In genomic region chr20:44593721-44594120, GRCh38 we compare ENCODE assay signal across 16 cellular contexts. TPM values are rescaled to one million over a fixed set of nuclear protein-coding genes. Genes with fewer than 3 reads are reported as not detected.
A peak's percentile ranks its signal among the peaks of the same experiment; 100 is the strongest.
DNase-seq lines count a peak whose midpoint lies in the region; ATAC-seq and TF ChIP-seq lines count a peak whose summit lies in the region.
"Had no signal": no experiment of that assay in that cellular context is flagged by ENCODE, and none has a peak within 500 bp of the region (broad histone marks: within the 10 kb centered on the region; RNA-seq: fewer than 3 reads in every experiment).

No MANE protein-coding gene starts in this region.

- H3K4me3 ChIP-seq in IMR-90 (ENCODE audit: insufficient read depth, low read depth, low read length) (no peak overlapping the region), OCI-LY3 (ENCODE audit: low read length) (peak overlapping the region; percentile 21; the same call in 1 of the 2 replicates), esophagus squamous epithelium (no peak overlapping the region), stomach (no peak overlapping the region)
- H3K4me3 ChIP-seq: GM23338 had no signal

- intact Hi-C loops in IMR-90 (cut with micrococcal nuclease) (no loop called here), esophagus squamous epithelium (cut with DNase I) (no loop called here), stomach (cut with DNase I; ENCODE audit: low total_unique reads) (loop anchor here (10.0 kb wide), 1 partner anchor 49 kb away; no protein-coding TSS in a partner anchor)
- intact Hi-C loops in activated CD8-positive, alpha-beta T cell treated with anti-CD3 and anti-CD28 coated beads for 36 hours (cut with micrococcal nuclease), result no loop called here

- H2AK5ac ChIP-seq in IMR-90 (ENCODE audit: low read depth, low read length), result no peak overlapping the region

- no peak overlapping the region for H4K5ac ChIP-seq in IMR-90 (ENCODE audit: low read depth, low read length)

- H3K4me2 ChIP-seq in IMR-90 (ENCODE audit: low read depth, low read length) (no peak overlapping the region; the same call in 1 of the 2 replicates), OCI-LY3 (ENCODE audit: low read length) (peak overlapping the region; percentile 52)
- H3K4me2 ChIP-seq: GM23338 had no signal

- no peak overlapping the region for H3K27ac Mint-ChIP-seq in activated CD8-positive, alpha-beta T cell treated with anti-CD3 and anti-CD28 coated beads for 36 hours
- H3K27ac Mint-ChIP-seq: activated naive CD8-positive, alpha-beta T cell; GM23338; immature natural killer cell; natural killer cell had no signal

- no peak overlapping the region for H4K8ac ChIP-seq in IMR-90 (ENCODE audit: low read depth in 2 of 2, low read length in 2 of 2)

- no peak overlapping the region for H3K4ac ChIP-seq in IMR-90 (ENCODE audit: low read depth, low read length)

- no peak overlapping the region for H2BK15ac ChIP-seq in IMR-90 (ENCODE audit: low read depth, low read length)

- H4K91ac ChIP-seq in IMR-90 (ENCODE audit: insufficient read depth, low read depth, low read length), result no peak overlapping the region

- no peak overlapping the region for H2BK20ac ChIP-seq in IMR-90 (ENCODE audit: low read depth, low read length)

- H2AFZ ChIP-seq in IMR-90 (replicated peaks; ENCODE audit: low read length, poor library complexity), result no peak overlapping the region
- H2AFZ ChIP-seq in OCI-LY3 (ENCODE audit: low read depth, low read length), result no peak overlapping the region
- H2AFZ ChIP-seq: GM23338 had no signal

- no peaks in the 10 kb centered on the region for H3K27me3 ChIP-seq in IMR-90 (ENCODE audit: control insufficient read depth, insufficient read depth, low read length)
- no peaks in the 10 kb centered on the region for H3K27me3 ChIP-seq in OCI-LY3 (ENCODE audit: low read depth, low read length)
- H3K27me3 ChIP-seq in esophagus squamous epithelium, result no peaks in the 10 kb centered on the region
- no peaks in the 10 kb centered on the region for H3K27me3 ChIP-seq in stomach
- H3K27me3 ChIP-seq: brain microvascular endothelial cell had no signal

- no peak overlapping the region for H3K4me3 Mint-ChIP-seq in activated CD8-positive, alpha-beta T cell treated with anti-CD3 and anti-CD28 coated beads for 36 hours
- H3K4me3 Mint-ChIP-seq: activated naive CD8-positive, alpha-beta T cell; GM23338; immature natural killer cell; natural killer cell had no signal

- H3K36me3 Mint-ChIP-seq in activated CD8-positive, alpha-beta T cell treated with anti-CD3 and anti-CD28 coated beads for 36 hours (ENCODE audit: low read depth), result no peaks in the 10 kb centered on the region
- H3K36me3 Mint-ChIP-seq: activated naive CD8-positive, alpha-beta T cell; immature natural killer cell; natural killer cell had no signal

- H3K36me3 ChIP-seq in IMR-90 (ENCODE audit: control insufficient read depth, insufficient read depth, low read length) (peaks cover 20% of the 10 kb centered on the region), OCI-LY3 (replicated peaks; ENCODE audit: low read depth, low read length) (peaks cover 88% of the 10 kb centered on the region), esophagus squamous epithelium (peaks cover 0 to 24% (median 0%) of the 10 kb centered on the region in 3 donors), stomach (peaks cover 10 to 30% (median 28%) of the 10 kb centered on the region in 4 donors)
- H3K36me3 ChIP-seq: brain microvascular endothelial cell had no signal

- no peak for ATAC-seq in IMR-90 (ENCODE audit: low read depth)
- ATAC-seq in activated CD8-positive, alpha-beta T cell treated with anti-CD3 and anti-CD28 coated beads for 36 hours, result no peak
- ATAC-seq: GM23338, natural killer cell had no signal

- H3K9me3 ChIP-seq in IMR-90 (ENCODE audit: control insufficient read depth, insufficient read depth, low read length), result no peaks in the 10 kb centered on the region
- H3K9me3 ChIP-seq in OCI-LY3 (ENCODE audit: insufficient read depth, low read length), result 0 out of 2 replicates have a peak, but pooled peaks cover under 1% of the 10 kb centered on the region
- H3K9me3 ChIP-seq in esophagus squamous epithelium, result no peaks in the 10 kb centered on the region
- H3K9me3 ChIP-seq in stomach, result no peaks in the 10 kb centered on the region

- H3K9ac ChIP-seq in IMR-90 (ENCODE audit: low read depth, low read length) (no peak overlapping the region), OCI-LY3 (ENCODE audit: low read length) (peak overlapping the region; percentile 15; the same call in 1 of the 2 replicates)

- H3K23ac ChIP-seq in IMR-90 (ENCODE audit: low read depth, low read length), result no peak overlapping the region

- no peak overlapping the region for H2BK5ac ChIP-seq in IMR-90 (ENCODE audit: low read depth, low read length, poor library complexity, severe bottlenecking)

- no peak overlapping the region for H3K18ac ChIP-seq in IMR-90 (ENCODE audit: low read depth, low read length)

- CTCF ChIA-PET in IMR-90 (lab: Yijun Ruan, JAX), result interaction anchor here (0.7 to 1.2 kb wide), 2 partner anchors 10 to 102 kb away, joined by 3 read pairs; no protein-coding TSS in a partner anchor
- CTCF ChIA-PET in activated CD8-positive, alpha-beta T cell treated with anti-CD3 and anti-CD28 coated beads for 36 hours (lab: Charles Lee), result interaction anchor here (1.0 to 2.3 kb wide), 6 partner anchors 10 to 283 kb away, joined by 3 to 18 read pairs (median 5); partner anchors contain the start of gene FITM2

- TF ChIP-seq POLR2A in IMR-90 (IDR thresholded peaks at IDR 0.05; ENCODE audit: low read depth, low read length) (no peak), esophagus squamous epithelium (IDR thresholded peaks at IDR 0.05) (no peak), stomach (IDR thresholded peaks at IDR 0.05) (no peak)

- no peak overlapping the region for H3K56ac ChIP-seq in IMR-90 (ENCODE audit: extremely low read depth, insufficient read depth, low read length)

- peaks cover 7% of the 10 kb centered on the region for H3K4me1 Mint-ChIP-seq in activated CD8-positive, alpha-beta T cell treated with anti-CD3 and anti-CD28 coated beads for 36 hours (ENCODE audit: low read depth)

- peaks cover 100% of the 10 kb centered on the region for H3K79me2 ChIP-seq in OCI-LY3 (ENCODE audit: low read length)

- no peaks in the 10 kb centered on the region for H3K9me3 Mint-ChIP-seq in activated CD8-positive, alpha-beta T cell treated with anti-CD3 and anti-CD28 coated beads for 36 hours
- H3K9me3 Mint-ChIP-seq: GM23338, immature natural killer cell, natural killer cell had no signal

- H3K27me3 Mint-ChIP-seq in activated CD8-positive, alpha-beta T cell treated with anti-CD3 and anti-CD28 coated beads for 36 hours, result no peaks in the 10 kb centered on the region
- H3K27me3 Mint-ChIP-seq: activated naive CD8-positive, alpha-beta T cell had no signal

- H3K4me1 ChIP-seq in IMR-90 (ENCODE audit: control insufficient read depth, insufficient read depth, low read length) (peaks cover 20% of the 10 kb centered on the region), OCI-LY3 (ENCODE audit: low read length) (peaks cover 94% of the 10 kb centered on the region), esophagus squamous epithelium (peaks cover 0 to 56% (median 32%) of the 10 kb centered on the region in 3 donors), stomach (peaks cover 15 to 59% (median 44%) of the 10 kb centered on the region in 4 donors)

- dilution Hi-C loops in IMR-90 (cut with HindIII; ENCODE audit: low sequenced_read_pairs, unreplicated experiment), result no loop called here

- no peak overlapping the region for H3K14ac ChIP-seq in IMR-90 (replicated peaks; ENCODE audit: low read depth, low read length)

- no peak overlapping the region for H2AK9ac ChIP-seq in IMR-90 (replicated peaks; ENCODE audit: low read depth, low read length, poor library complexity)

- POLR2A ChIA-PET in IMR-90 (lab: Charles Lee; ENCODE audit: unreplicated experiment), result no interaction called here
- POLR2A ChIA-PET in activated CD8-positive, alpha-beta T cell treated with anti-CD3 and anti-CD28 coated beads for 36 hours (lab: Charles Lee), result no interaction called here

- H3K9me1 ChIP-seq in IMR-90 (ENCODE audit: insufficient read depth, low read length), result peaks cover 24% of the 10 kb centered on the region; the same call in 1 of the 2 replicates

- in situ Hi-C loops in IMR-90 (cut with MboI; ENCODE audit: low sequenced_read_pairs) (no loop called here), G401 (cut with HindIII; ENCODE audit: low sequenced_read_pairs) (loop anchor here (5.0 kb wide), 1 partner anchor 56 kb away; no protein-coding TSS in a partner anchor)

- no peaks in the 10 kb centered on the region for H4K20me1 ChIP-seq in IMR-90 (ENCODE audit: insufficient read depth, low read length)
- H4K20me1 ChIP-seq in OCI-LY3 (ENCODE audit: insufficient read depth, low read length), result peaks cover 97% of the 10 kb centered on the region

- no peak overlapping the region for H2BK120ac ChIP-seq in IMR-90 (ENCODE audit: low read depth, low read length)

- no CpG with 5 or more reads among the region's 2 CpGs for WGBS in IMR-90 (ENCODE audit: extremely low coverage in 2 of 2, insufficient read length in 1 of 2), 2 experiments
- 52 to 67% methylated on average over 2 of the region's 2 CpGs for WGBS in esophagus squamous epithelium, 2 donors
- 68 to 90% (median 79%) methylated on average over 2 of the region's 2 CpGs for WGBS in stomach, 5 donors

- DNase-seq in IMR-90 (no peak), esophagus squamous epithelium (lab: John Stamatoyannopoulos, UW) (no peak), stomach (no peak), G401 (ENCODE audit: low spot score) (no peak), NCI-H2029 treated with DMSO at 0.1 percent for 48 hours (lab: John Stamatoyannopoulos, UW) (no peak)
- DNase-seq in activated CD8-positive, alpha-beta T cell treated with anti-CD3 and anti-CD28 coated beads for 36 hours, result no peak
- DNase-seq: activated CD4-positive, CD25-positive, alpha-beta regulatory T cell; brain microvascular endothelial cell; immature natural killer cell; natural killer cell; NCI-H1048; NCI-H524 treated with DMSO at 0.1 percent for 48 hours had no signal

- H3K27ac ChIP-seq in IMR-90 (ENCODE audit: insufficient read depth, low read length), result no peak overlapping the region
- H3K27ac ChIP-seq in OCI-LY3 (ENCODE audit: low read length), result peak overlapping the region; percentile 63
- peak overlapping the region in 3 of 4 donors; percentile 23 to 66 (median 57) for H3K27ac ChIP-seq in esophagus squamous epithelium
- peak overlapping the region in 4 of 5 donors; percentile 11 to 60 (median 28) for H3K27ac ChIP-seq in stomach
- H3K27ac ChIP-seq: brain microvascular endothelial cell, epithelial cell of prostate had no signal

- TF ChIP-seq CTCF in IMR-90 (conservative IDR thresholded peaks at IDR 0.05; ENCODE audit: low read depth, low read length) (no peak), OCI-LY3 (IDR thresholded peaks at IDR 0.05; ENCODE audit: low read depth, low read length) (no peak), esophagus squamous epithelium (IDR thresholded peaks at IDR 0.05) (no peak), stomach (IDR thresholded peaks at IDR 0.05) (no peak)
- no peak for TF ChIP-seq CTCF in activated CD8-positive, alpha-beta T cell treated with anti-CD3 and anti-CD28 coated beads for 36 hours (IDR thresholded peaks at IDR 0.05)

- H3K79me1 ChIP-seq in IMR-90 (ENCODE audit: low read depth in 1 of 2, low read length in 2 of 2), result peaks cover 10 to 60% of the 10 kb centered on the region in 2 experiments; a peak in 3 of 4 replicates

- TF ChIP-seq EP300 in stomach (IDR thresholded peaks at IDR 0.05), result no peak

- BruUV-seq in IMR-90 (replicated peaks; lab: Mats Ljungman, UMichigan), result TSS peak; percentile 24

- no peak for TF ChIP-seq RAD21 in IMR-90 (IDR thresholded peaks at IDR 0.05; ENCODE audit: low read length)

RNA-seq across cellular contexts. Expression of gene PKIG, which starts 11.3 kb away (rescaled TPM):
- total RNA-seq in IMR-90 (2012; rRNA removed) (69.4 and 78.3 TPM in 2 replicates), esophagus squamous epithelium (10 to 100 TPM; 11.0 to 80.1 (median 19.4) TPM), stomach (100 to 1,000 TPM in 1 of 5 donors, 10 to 100 TPM in 4; 17.4 to 113 (median 41.7) TPM)
- polyA plus RNA-seq in IMR-90 (2012; rRNA removed) (89.6 and 91.2 TPM in 2 replicates), stomach (100 to 1,000 TPM in 1 of 3 donors, 10 to 100 TPM in 2; 52.0 to 124 (median 86.9) TPM)
- 107 and 152 TPM in 2 replicates for polyA plus RNA-seq in IMR-90 (2012; cell fraction: cytosol; rRNA removed)
- polyA plus RNA-seq in IMR-90 (2012; cell fraction: nucleus; rRNA removed; ENCODE audit: low replicate concordance), result 30.7 and 43.9 TPM in 2 replicates
- 37.1 and 69.0 TPM in 2 replicates for total RNA-seq in G401 (2014; rRNA removed; shearing (Covaris generic))
- total RNA-seq in activated CD8-positive, alpha-beta T cell treated with anti-CD3 and anti-CD28 coated beads for 36 hours, result 1 to 10 TPM; 4.8 TPM

RNA-seq across cellular contexts. Expression of gene ADA, which starts 57.8 kb away (rescaled TPM):
- total RNA-seq in IMR-90 (2012; rRNA removed), result 6.9 and 8.1 TPM in 2 replicates
- polyA plus RNA-seq in IMR-90 (2012; rRNA removed), result 11.0 and 11.6 TPM in 2 replicates
- 9.8 and 15.3 TPM in 2 replicates for polyA plus RNA-seq in IMR-90 (2012; cell fraction: cytosol; rRNA removed)
- polyA plus RNA-seq in IMR-90 (2012; cell fraction: nucleus; rRNA removed; ENCODE audit: low replicate concordance), result 31.5 and 33.0 TPM in 2 replicates
- total RNA-seq in esophagus squamous epithelium, result 10 to 100 TPM in 2 of 4 donors, 1 to 10 TPM in 2; 3.8 to 31.7 (median 15.7) TPM
- 100 to 1,000 TPM in 1 of 5 donors, 10 to 100 TPM in 3, 1 to 10 TPM in 1; 2.3 to 165 (median 22.3) TPM for total RNA-seq in stomach
- polyA plus RNA-seq in stomach, result 10 to 100 TPM; 27.9 to 81.0 (median 53.1) TPM
- total RNA-seq in G401 (2014; rRNA removed; shearing (Covaris generic)), result 30.6 and 47.6 TPM in 2 replicates
- 10 to 100 TPM; 32.8 to 36.7 TPM for total RNA-seq in activated CD8-positive, alpha-beta T cell treated with anti-CD3 and anti-CD28 coated beads for 36 hours
